23 cellular contexts compared by ENCODE assay signal in genomic region chr5:116896001-116896400, GRCh38.
"Had no signal": no experiment of that assay in that cellular context is flagged by ENCODE, and none has a peak within 500 bp of the region (broad histone marks: within the 10 kb centered on the region; RNA-seq: fewer than 3 reads in every experiment).

No MANE protein-coding gene starts in this region.

- H3K9me3 Mint-ChIP-seq: stimulated activated effector memory CD8-positive, alpha-beta T cell treated with anti-CD3 and anti-CD28 coated beads, Interleukin-12 subunit alpha, Interleukin-12 subunit beta, amount 100 ng/mL, for 72 hours; stimulated activated naive CD8-positive, alpha-beta T cell treated with anti-CD3 and anti-CD28 coated beads, Interleukin-15, amount 100 ng/mL, for 72 hours; stimulated activated naive CD8-positive, alpha-beta T cell treated with anti-CD3 and anti-CD28 coated beads, Interleukin-15, Interleukin-2, amounts not matched to agents 100 ng/mL and 50 ng/mL, for 24 hours; type B pancreatic cell had no signal

- ATAC-seq: stimulated activated effector memory CD8-positive, alpha-beta T cell treated with anti-CD3 and anti-CD28 coated beads, Interleukin-12 subunit alpha, Interleukin-12 subunit beta, amount 100 ng/mL, for 72 hours; stimulated activated naive CD8-positive, alpha-beta T cell treated with anti-CD3 and anti-CD28 coated beads, Interleukin-15, amount 100 ng/mL, for 72 hours; stimulated activated naive CD8-positive, alpha-beta T cell treated with anti-CD3 and anti-CD28 coated beads, Interleukin-15, Interleukin-2, amounts not matched to agents 100 U/mL and 50 U/mL, for 24 hours; upper lobe of right lung had no signal

- DNase-seq: stimulated activated CD4-positive, alpha-beta T cell treated with anti-CD3 and anti-CD28 coated beads, Interleukin-2, amount 100 ng/mL, for 24 hours; stimulated activated CD4-positive, alpha-beta T cell treated with anti-CD3 and anti-CD28 coated beads, Interleukin-2, amount 100 ng/mL, for 48 hours; stimulated activated CD4-positive, alpha-beta T cell treated with anti-CD3 and anti-CD28 coated beads, Interleukin-4, amount 100 ng/mL, for 1 hour; stimulated activated CD4-positive, alpha-beta T cell treated with anti-CD3 and anti-CD28 coated beads, Interleukin-4, amount 100 ng/mL, for 24 hours; stimulated activated CD4-positive, alpha-beta T cell treated with anti-CD3 and anti-CD28 coated beads, Interleukin-4, amount 100 ng/mL, for 4 hours; stimulated activated CD8-positive, alpha-beta memory T cell treated with anti-CD3 and anti-CD28 coated beads, Interleukin-4, amount 100 ng/mL, for 48 hours; stimulated activated naive CD4-positive, alpha-beta T cell; stimulated activated naive CD4-positive, alpha-beta T cell treated with Interleukin-2 at 50 U/mL for 16 hours; stimulated activated naive CD8-positive, alpha-beta T cell treated with anti-CD3 and anti-CD28 coated beads, Interleukin-15, amount 100 ng/mL, for 72 hours; stimulated activated naive CD8-positive, alpha-beta T cell treated with anti-CD3 and anti-CD28 coated beads, Interleukin-15, Interleukin-2, amounts not matched to agents 100 U/mL and 50 U/mL, for 24 hours; stomach; substantia nigra; testis; thyroid gland; tibial artery; transverse colon; trophoblast cell; upper lobe of left lung; upper lobe of right lung; uterus had no signal

- H3K36me3 Mint-ChIP-seq: stimulated activated effector memory CD8-positive, alpha-beta T cell treated with anti-CD3 and anti-CD28 coated beads, Interleukin-12 subunit alpha, Interleukin-12 subunit beta, amount 100 ng/mL, for 72 hours; type B pancreatic cell had no signal

- H3K4me3 Mint-ChIP-seq: stimulated activated effector memory CD8-positive, alpha-beta T cell treated with anti-CD3 and anti-CD28 coated beads, Interleukin-12 subunit alpha, Interleukin-12 subunit beta, amount 100 ng/mL, for 72 hours; stimulated activated naive CD8-positive, alpha-beta T cell treated with anti-CD3 and anti-CD28 coated beads, Interleukin-15, amount 100 ng/mL, for 72 hours; stimulated activated naive CD8-positive, alpha-beta T cell treated with anti-CD3 and anti-CD28 coated beads, Interleukin-15, Interleukin-2, amounts not matched to agents 100 ng/mL and 50 ng/mL, for 24 hours; type B pancreatic cell had no signal

- H3K4me1 Mint-ChIP-seq: stimulated activated effector memory CD8-positive, alpha-beta T cell treated with anti-CD3 and anti-CD28 coated beads, Interleukin-12 subunit alpha, Interleukin-12 subunit beta, amount 100 ng/mL, for 72 hours; stimulated activated naive CD8-positive, alpha-beta T cell treated with anti-CD3 and anti-CD28 coated beads, Interleukin-15, amount 100 ng/mL, for 72 hours had no signal

- H3K27ac Mint-ChIP-seq: stimulated activated effector memory CD8-positive, alpha-beta T cell treated with anti-CD3 and anti-CD28 coated beads, Interleukin-12 subunit alpha, Interleukin-12 subunit beta, amount 100 ng/mL, for 72 hours; stimulated activated naive CD8-positive, alpha-beta T cell treated with anti-CD3 and anti-CD28 coated beads, Interleukin-15, amount 100 ng/mL, for 72 hours; stimulated activated naive CD8-positive, alpha-beta T cell treated with anti-CD3 and anti-CD28 coated beads, Interleukin-15, Interleukin-2, amounts not matched to agents 100 ng/mL and 50 ng/mL, for 24 hours; type B pancreatic cell had no signal
